ENCODE assay signal across 1 cellular context in genomic region chr16:64478258-64478906, GRCh38.
TF ChIP-seq lines count a peak whose summit lies in the region.

No MANE protein-coding gene starts in this region.

TF ChIP-seq in HepG2, 621 proteins besides CTCF, POLR2A, EP300 and RAD21 (continued from another document and continues in another):
- no peak for TF ChIP-seq ZGPAT (CRISPR knock-in tag; IDR thresholded peaks at IDR 0.05)
- TF ChIP-seq BRF2 (CRISPR knock-in tag; IDR thresholded peaks at IDR 0.05) = 0 out of 2 replicates have a peak, but pooled peaks have one; percentile 36
- no peak for TF ChIP-seq STAG1 (CRISPR knock-in tag; IDR thresholded peaks at IDR 0.05)
- no peak for TF ChIP-seq FOXO1 (CRISPR knock-in tag; IDR thresholded peaks at IDR 0.05)
- no peak for TF ChIP-seq SCMH1 (CRISPR knock-in tag; IDR thresholded peaks at IDR 0.05; ENCODE audit: borderline replicate concordance)
- TF ChIP-seq PAWR (CRISPR knock-in tag; IDR thresholded peaks at IDR 0.05; ENCODE audit: borderline replicate concordance) = no peak
- TF ChIP-seq ZNF709 (CRISPR knock-in tag; IDR thresholded peaks at IDR 0.05) = no peak
- no peak for TF ChIP-seq ZNF563 (CRISPR knock-in tag; IDR thresholded peaks at IDR 0.05)
- no peak for TF ChIP-seq ZNF607 (CRISPR knock-in tag; IDR thresholded peaks at IDR 0.05; ENCODE audit: borderline replicate concordance)
- no peak for TF ChIP-seq FOSL2 (CRISPR knock-in tag; IDR thresholded peaks at IDR 0.05)
- TF ChIP-seq ZC3H4 (CRISPR knock-in tag; IDR thresholded peaks at IDR 0.05; ENCODE audit: borderline replicate concordance) = no peak
- TF ChIP-seq ZFP82 (CRISPR knock-in tag; IDR thresholded peaks at IDR 0.05; ENCODE audit: borderline replicate concordance) = no peak
- no peak for TF ChIP-seq POLR2AphosphoS2 (IDR thresholded peaks at IDR 0.05; ENCODE audit: low read depth, low read length)
- TF ChIP-seq ZNF609 (CRISPR knock-in tag; IDR thresholded peaks at IDR 0.05; ENCODE audit: borderline replicate concordance) = peak; percentile 88
- no peak for TF ChIP-seq REPIN1 (CRISPR knock-in tag; IDR thresholded peaks at IDR 0.05; ENCODE audit: borderline replicate concordance, low read depth)
- no peak for TF ChIP-seq CAMTA2 (CRISPR knock-in tag; IDR thresholded peaks at IDR 0.05; ENCODE audit: borderline replicate concordance)
- no peak for TF ChIP-seq ZNF576 (CRISPR knock-in tag; IDR thresholded peaks at IDR 0.05)
- TF ChIP-seq FOXA3 (CRISPR knock-in tag; IDR thresholded peaks at IDR 0.05) = peak; percentile 36; the same call in 1 of the 2 replicates
- no peak for TF ChIP-seq ZNF549 (CRISPR knock-in tag; IDR thresholded peaks at IDR 0.05)
- TF ChIP-seq GFI1 (CRISPR knock-in tag; IDR thresholded peaks at IDR 0.05; ENCODE audit: borderline replicate concordance) = peak; percentile 91
- TF ChIP-seq NR2F6 (IDR thresholded peaks at IDR 0.05) = 0 out of 2 replicates have a peak, but pooled peaks have one; percentile 13
- no peak for TF ChIP-seq NR2F6 (CRISPR knock-in tag; IDR thresholded peaks at IDR 0.05)
- TF ChIP-seq CEBPZ (IDR thresholded peaks at IDR 0.05; ENCODE audit: low read length) = no peak
- TF ChIP-seq MAFF (IDR thresholded peaks at IDR 0.05; ENCODE audit: low read depth, low read length) = peak; percentile 78
- peak; percentile 69; the same call in 1 of the 2 replicates for TF ChIP-seq ZNF766 (CRISPR knock-in tag; IDR thresholded peaks at IDR 0.05; ENCODE audit: borderline replicate concordance)
- no peak for TF ChIP-seq JDP2 (CRISPR knock-in tag; IDR thresholded peaks at IDR 0.05; ENCODE audit: borderline replicate concordance)
- TF ChIP-seq BATF2 (CRISPR knock-in tag; IDR thresholded peaks at IDR 0.05) = no peak
- TF ChIP-seq GATAD2A (CRISPR knock-in tag; IDR thresholded peaks at IDR 0.05) = no peak; the same call in 1 of the 2 replicates
- TF ChIP-seq POLR2AphosphoS5 (IDR thresholded peaks at IDR 0.05; ENCODE audit: low read depth, low read length) = no peak
- no peak for TF ChIP-seq HCFC1 (IDR thresholded peaks at IDR 0.05; ENCODE audit: low read depth, low read length)
- TF ChIP-seq MAFK (conservative IDR thresholded peaks at IDR 0.05 in 1 of 2, IDR thresholded peaks at IDR 0.05 in 1 of 2; ENCODE audit: low read length in 2 of 2) = peak; percentile 54 to 78; a peak in 3 of 4 replicates
- TF ChIP-seq RFXAP (CRISPR knock-in tag; IDR thresholded peaks at IDR 0.05; ENCODE audit: borderline replicate concordance) = no peak
- TF ChIP-seq FOXO4 (CRISPR knock-in tag; conservative IDR thresholded peaks at IDR 0.05) = no peak
- TF ChIP-seq ARID3A (IDR thresholded peaks at IDR 0.05; ENCODE audit: low read depth, low read length) = peak; percentile 67; the same call in 1 of the 2 replicates
- no peak for TF ChIP-seq FOXP1 (IDR thresholded peaks at IDR 0.05)
- 0 out of 2 replicates have a peak, but pooled peaks have one; percentile 8 for TF ChIP-seq FOXP1 (CRISPR knock-in tag; IDR thresholded peaks at IDR 0.05)
- TF ChIP-seq ZSCAN25 (CRISPR knock-in tag; IDR thresholded peaks at IDR 0.05) = no peak
- no peak for TF ChIP-seq NR2F1 (CRISPR knock-in tag; IDR thresholded peaks at IDR 0.05)
- TF ChIP-seq IRF2 (CRISPR knock-in tag; IDR thresholded peaks at IDR 0.05) = no peak
- TF ChIP-seq LBX2 (CRISPR knock-in tag; IDR thresholded peaks at IDR 0.05; ENCODE audit: borderline replicate concordance) = no peak
- TF ChIP-seq HMG20A (CRISPR knock-in tag; IDR thresholded peaks at IDR 0.05; ENCODE audit: borderline replicate concordance) = peak; percentile 59; the same call in 1 of the 2 replicates
- TF ChIP-seq BCL3 (CRISPR knock-in tag; IDR thresholded peaks at IDR 0.05) = no peak
- TF ChIP-seq GABPB1 (CRISPR knock-in tag; IDR thresholded peaks at IDR 0.05) = no peak
- no peak for TF ChIP-seq SOX6 (IDR thresholded peaks at IDR 0.05)
- TF ChIP-seq SOX6 (CRISPR knock-in tag; IDR thresholded peaks at IDR 0.05) = 0 out of 2 replicates have a peak, but pooled peaks have one; percentile 37
- TF ChIP-seq ZNF550 (CRISPR knock-in tag; IDR thresholded peaks at IDR 0.05; ENCODE audit: borderline replicate concordance) = no peak
- TF ChIP-seq ZNF20 (CRISPR knock-in tag; IDR thresholded peaks at IDR 0.05) = 0 out of 2 replicates have a peak, but pooled peaks have one; percentile 59
- TF ChIP-seq CENPT (CRISPR knock-in tag; IDR thresholded peaks at IDR 0.05; ENCODE audit: low read depth) = no peak
- TF ChIP-seq PHF21A (CRISPR knock-in tag; IDR thresholded peaks at IDR 0.05) = peak; percentile 32; the same call in 1 of the 2 replicates
- TF ChIP-seq ZNF350 (CRISPR knock-in tag; IDR thresholded peaks at IDR 0.05; ENCODE audit: borderline replicate concordance, low read depth) = no peak
